8 cellular contexts compared by ENCODE assay signal in genomic region chr1:205255941-205256780, GRCh38.
A peak's percentile ranks its signal among the peaks of the same experiment; 100 is the strongest.
DNase-seq lines count a peak whose midpoint lies in the region; FAIRE-seq and TF ChIP-seq lines count a peak whose summit lies in the region.

No MANE protein-coding gene starts in this region.

- H3K27ac ChIP-seq in SK-N-MC = no peak overlapping the region
- no peak overlapping the region for H3K27ac ChIP-seq in parathyroid adenoma
- H3K27ac ChIP-seq in tibial artery = peak overlapping the region; percentile 40 to 49

- H3K27me3 ChIP-seq in parathyroid adenoma (ENCODE audit: control insufficient read depth, insufficient read depth, low read length) = no peaks in the 10 kb centered on the region
- H3K27me3 ChIP-seq in tibial artery = no peaks in the 10 kb centered on the region

- H3K9me3 ChIP-seq in SK-N-MC (ENCODE audit: low read depth, low read length) = no peaks in the 10 kb centered on the region
- no peaks in the 10 kb centered on the region for H3K9me3 ChIP-seq in parathyroid adenoma (ENCODE audit: control insufficient read depth, low read length)
- H3K9me3 ChIP-seq in tibial artery = no peaks in the 10 kb centered on the region

- H3K27me3 Mint-ChIP-seq in activated naive CD4-positive, alpha-beta T cell treated with anti-CD3 and anti-CD28 coated beads, Interleukin-2, amount 10 ng/mL, durations not matched to agents 7 days and 5 days = peaks cover 10% of the 10 kb centered on the region

- peak; percentile 45 for FAIRE-seq in GM19239 (lab: Jason Lieb, UNC)

- H3K79me2 ChIP-seq in parathyroid adenoma = peaks cover 2% of the 10 kb centered on the region

- no peak overlapping the region for H3K4me3 ChIP-seq in SK-N-MC
- no peak overlapping the region for H3K4me3 ChIP-seq in parathyroid adenoma (ENCODE audit: low read depth, low read length)
- H3K4me3 ChIP-seq in tibial artery = no peak overlapping the region

- H3K36me3 ChIP-seq in SK-N-MC (ENCODE audit: insufficient read depth, low read length) = no peaks in the 10 kb centered on the region
- H3K36me3 ChIP-seq in parathyroid adenoma (ENCODE audit: control insufficient read depth, insufficient read depth, low read length) = no peaks in the 10 kb centered on the region
- no peaks in the 10 kb centered on the region for H3K36me3 ChIP-seq in tibial artery

- no peaks in the 10 kb centered on the region for H3K4me1 Mint-ChIP-seq in activated naive CD4-positive, alpha-beta T cell treated with anti-CD3 and anti-CD28 coated beads, Interleukin-2, amount 10 ng/mL, durations not matched to agents 7 days and 5 days

- H3K4me3 Mint-ChIP-seq in activated naive CD4-positive, alpha-beta T cell treated with anti-CD3 and anti-CD28 coated beads, Interleukin-2, amount 10 ng/mL, durations not matched to agents 7 days and 5 days = no peak overlapping the region

- H3K9ac ChIP-seq in SK-N-MC (ENCODE audit: insufficient read length) (no peak overlapping the region), parathyroid adenoma (no peak overlapping the region)

- TF ChIP-seq CTCF in parathyroid adenoma (IDR thresholded peaks at IDR 0.05) = peak; percentile 87
- peak; percentile 97 to 99 for TF ChIP-seq CTCF in tibial artery (IDR thresholded peaks at IDR 0.05)

- peak overlapping the region; percentile 54 for H2AFZ ChIP-seq in parathyroid adenoma

- H3K4me2 ChIP-seq in parathyroid adenoma (ENCODE audit: low read length) = no peak overlapping the region

- H3K4me1 ChIP-seq in parathyroid adenoma (peaks cover 19% of the 10 kb centered on the region), tibial artery (peaks cover 0 to 21% (median 8%) of the 10 kb centered on the region in 4 donors)

- DNase-seq in 8988T (peak; percentile 75), GM19239 (ENCODE audit: insufficient read length, low spot score) (peak; percentile 74), NCI-H1092 (lab: John Stamatoyannopoulos, UW) (peak; percentile 75), SK-N-MC (ENCODE audit: low read depth, low spot score) (peak; percentile 20), glomerular visceral epithelial cell (ENCODE audit: extremely low spot score) (peak; percentile 87), tibial artery (peak; percentile 94 to 96)
- DNase-seq in activated naive CD4-positive, alpha-beta T cell treated with anti-CD3 and anti-CD28 coated beads, Interleukin-2, amount 10 ng/mL, durations not matched to agents 7 days and 5 days = peak; percentile 91

- CTCF ChIA-PET in activated naive CD4-positive, alpha-beta T cell treated with anti-CD3 and anti-CD28 coated beads, Interleukin-2, amount 10 ng/mL, durations not matched to agents 7 days and 5 days (lab: Charles Lee) = interaction anchor here (0.7 to 9.4 kb wide), 41 partner anchors 9 to 464 kb away, joined by 3 to 224 read pairs (median 4); partner anchors contain the start of genes RBBP5 and TMCC2

- H3K27ac Mint-ChIP-seq in activated naive CD4-positive, alpha-beta T cell treated with anti-CD3 and anti-CD28 coated beads, Interleukin-2, amount 10 ng/mL, durations not matched to agents 7 days and 5 days = no peak overlapping the region

- H3K36me3 Mint-ChIP-seq in activated naive CD4-positive, alpha-beta T cell treated with anti-CD3 and anti-CD28 coated beads, Interleukin-2, amount 10 ng/mL, durations not matched to agents 7 days and 5 days = no peaks in the 10 kb centered on the region

- no peaks in the 10 kb centered on the region for H3K9me3 Mint-ChIP-seq in activated naive CD4-positive, alpha-beta T cell treated with anti-CD3 and anti-CD28 coated beads, Interleukin-2, amount 10 ng/mL, durations not matched to agents 7 days and 5 days

- intact Hi-C loops in tibial artery (cut with DNase I; ENCODE audit: low total_unique reads) = loop anchor here (1.0 to 10.0 kb wide), 3 partner anchors 28 to 271 kb away; partner anchors contain the start of gene RBBP5

Comparison
In these comparisons a context has a peak if more than half of its experiments do, and no peak if none do; other contexts are left out.
1. DNase-seq: peak in every context shown above with its lines; median percentile 95 in tibial artery; 91 in activated naive CD4-positive, alpha-beta T cell treated with anti-CD3 and anti-CD28 coated beads, Interleukin-2, amount 10 ng/mL, durations not matched to agents 7 days and 5 days; 87 in glomerular visceral epithelial cell; 75 in 8988T; 75 in NCI-H1092; 74 in GM19239; 20 in SK-N-MC.
2. H3K27ac ChIP-seq: peak in tibial artery (2 of 2); none in SK-N-MC (single experiment) and parathyroid adenoma (single experiment).